In the genomic region with DNA sequence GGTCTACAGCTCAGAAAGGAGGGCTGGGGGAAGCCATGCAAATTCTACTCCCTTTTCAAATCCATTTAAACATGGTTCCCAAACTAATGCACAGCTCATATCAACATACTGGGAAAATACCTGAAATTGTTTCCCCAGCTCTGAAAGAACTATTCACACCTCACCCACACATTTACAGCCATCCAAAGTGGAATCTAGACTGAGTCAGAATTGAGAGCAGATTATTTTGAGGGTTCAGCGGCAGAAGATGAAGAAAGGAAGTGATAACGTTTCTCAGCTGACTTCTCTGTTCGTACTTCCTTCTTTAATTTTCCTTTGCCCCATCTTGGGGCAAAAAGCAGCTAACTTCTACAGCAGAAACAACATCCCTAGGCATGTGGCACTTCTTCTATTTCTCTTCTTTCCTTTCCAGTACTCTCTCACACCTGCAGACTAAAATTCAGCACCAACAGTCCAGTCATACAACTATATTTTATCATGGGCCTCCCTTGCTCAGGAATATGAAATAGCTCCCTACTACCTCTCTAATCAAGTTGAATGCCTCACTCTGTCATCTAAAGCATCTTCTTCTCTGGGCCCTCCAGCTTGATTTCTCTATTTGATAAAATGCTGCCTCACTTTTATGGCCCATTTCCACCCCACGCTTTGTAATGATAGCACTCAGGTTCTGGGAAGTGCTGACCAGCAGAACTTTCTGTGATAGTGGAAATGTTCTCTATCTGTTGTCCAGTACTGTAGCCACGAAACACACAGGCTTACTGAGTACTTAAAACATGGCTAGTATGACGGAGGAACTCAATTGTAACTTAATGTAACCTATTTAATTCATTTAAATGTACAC, we compare ENCODE assay signal across 10 cellular contexts. TPM values are rescaled to one million over a fixed set of nuclear protein-coding genes. Genes with fewer than 3 reads are reported as not detected.
DNase-seq lines count a peak whose midpoint lies in the region; ATAC-seq and TF ChIP-seq lines count a peak whose summit lies in the region.
"Had no signal": no experiment of that assay in that cellular context is flagged by ENCODE, and none has a peak within 500 bp of the region (broad histone marks: within the 10 kb centered on the region; RNA-seq: fewer than 3 reads in every experiment).

No MANE protein-coding gene starts in this region.

- TF ChIP-seq POLR2A in GM18505 (IDR thresholded peaks at IDR 0.05; ENCODE audit: borderline replicate concordance, extremely low read depth, insufficient read depth, insufficient read length) (peak; percentile 30), Peyer's patch (IDR thresholded peaks at IDR 0.05) (no peak), spleen (IDR thresholded peaks at IDR 0.05) (no peak)

- no peak for ATAC-seq in GM18505 (IDR thresholded peaks at IDR 0.05; ENCODE audit: unreplicated experiment)
- ATAC-seq in HG02571 (IDR thresholded peaks at IDR 0.05; ENCODE audit: unreplicated experiment), result no peak

- H3K9me3 ChIP-seq in Peyer's patch (no peaks in the 10 kb centered on the region), spleen (no peaks in the 10 kb centered on the region)

- H3K36me3 ChIP-seq in Peyer's patch (no peaks in the 10 kb centered on the region), spleen (peaks cover 0 to 4% (median 0%) of the 10 kb centered on the region in 6 donors)

- peaks cover 0 to 69% (median 17%) of the 10 kb centered on the region in 4 donors for H3K4me1 ChIP-seq in Peyer's patch
- peaks cover 90 to 100% (median 99%) of the 10 kb centered on the region in 6 donors for H3K4me1 ChIP-seq in spleen

- DNase-seq in Peyer's patch (no peak), dorsolateral prefrontal cortex (no peak), spleen (no peak), NCI-H1436 (lab: John Stamatoyannopoulos, UW) (no peak), DMS114 treated with DMSO at 0.1 percent for 48 hours (lab: John Stamatoyannopoulos, UW; ENCODE audit: unreplicated experiment) (no peak), NCI-H146 treated with DMSO at 0.1 percent for 48 hours (lab: John Stamatoyannopoulos, UW; ENCODE audit: unreplicated experiment) (no peak)

- no peaks in the 10 kb centered on the region for H3K27me3 ChIP-seq in Peyer's patch
- H3K27me3 ChIP-seq in dorsolateral prefrontal cortex, result no peaks in the 10 kb centered on the region
- no peaks in the 10 kb centered on the region for H3K27me3 ChIP-seq in spleen (replicated peaks in 1 of 7)

- intact Hi-C loops in dorsolateral prefrontal cortex (cut with DNase I), result no loop called here
- intact Hi-C loops in spleen (cut with DNase I; ENCODE audit: low total_unique reads), result loop anchor here (10.0 kb wide), 1 partner anchor 54 kb away; no protein-coding TSS in a partner anchor

- TF ChIP-seq CTCF in Peyer's patch (IDR thresholded peaks at IDR 0.05), result no peak
- no peak for TF ChIP-seq CTCF in dorsolateral prefrontal cortex (IDR thresholded peaks at IDR 0.05 in 54 of 56, conservative IDR thresholded peaks at IDR 0.05 in 2 of 56; ENCODE audit: low read depth in 1 of 56, partially characterized antibody in 56 of 56)
- no peak for TF ChIP-seq CTCF in spleen (IDR thresholded peaks at IDR 0.05 in 8 of 11, conservative IDR thresholded peaks at IDR 0.05 in 3 of 11)

- WGBS in spleen, 5 donors, result 41 to 60% (median 53%) methylated on average over 6 of the region's 6 CpGs

- H3K27ac ChIP-seq in Peyer's patch (peak overlapping the region; percentile 75 to 94 (median 85)), dorsolateral prefrontal cortex (peak overlapping the region in 47 of 59 donors; percentile 7 to 80 (median 60)), spleen (peak overlapping the region; percentile 89 to 98 (median 96))
- H3K27ac ChIP-seq: SK-N-MC had no signal

- H3K4me3 ChIP-seq in Peyer's patch, result no peak overlapping the region
- H3K4me3 ChIP-seq in dorsolateral prefrontal cortex, result no peak overlapping the region
- peak overlapping the region in 1 of 8 donors; percentile 58 for H3K4me3 ChIP-seq in spleen
- H3K4me3 ChIP-seq: SK-N-MC had no signal

RNA-seq across cellular contexts. Expression of a gene that starts 35.9 kb away (rescaled TPM):
- total RNA-seq in Peyer's patch (10 to 100 TPM in 2 of 4 donors, 1 to 10 TPM in 2; 4.9 to 82.5 (median 8.7) TPM), dorsolateral prefrontal cortex (10 to 100 TPM in 20 of 120 experiments, 1 to 10 TPM in 100; 1.8 to 15.0 (median 7.5) TPM), spleen (100 to 1,000 TPM; 119 to 173 (median 144) TPM)
- polyA plus RNA-seq in spleen, result 100 to 1,000 TPM in 2 of 3 donors, 10 to 100 TPM in 1; 72.0 to 111 (median 103) TPM
- total RNA-seq: G401 had no signal
